8 cellular contexts compared by ENCODE assay signal in the genomic region with DNA sequence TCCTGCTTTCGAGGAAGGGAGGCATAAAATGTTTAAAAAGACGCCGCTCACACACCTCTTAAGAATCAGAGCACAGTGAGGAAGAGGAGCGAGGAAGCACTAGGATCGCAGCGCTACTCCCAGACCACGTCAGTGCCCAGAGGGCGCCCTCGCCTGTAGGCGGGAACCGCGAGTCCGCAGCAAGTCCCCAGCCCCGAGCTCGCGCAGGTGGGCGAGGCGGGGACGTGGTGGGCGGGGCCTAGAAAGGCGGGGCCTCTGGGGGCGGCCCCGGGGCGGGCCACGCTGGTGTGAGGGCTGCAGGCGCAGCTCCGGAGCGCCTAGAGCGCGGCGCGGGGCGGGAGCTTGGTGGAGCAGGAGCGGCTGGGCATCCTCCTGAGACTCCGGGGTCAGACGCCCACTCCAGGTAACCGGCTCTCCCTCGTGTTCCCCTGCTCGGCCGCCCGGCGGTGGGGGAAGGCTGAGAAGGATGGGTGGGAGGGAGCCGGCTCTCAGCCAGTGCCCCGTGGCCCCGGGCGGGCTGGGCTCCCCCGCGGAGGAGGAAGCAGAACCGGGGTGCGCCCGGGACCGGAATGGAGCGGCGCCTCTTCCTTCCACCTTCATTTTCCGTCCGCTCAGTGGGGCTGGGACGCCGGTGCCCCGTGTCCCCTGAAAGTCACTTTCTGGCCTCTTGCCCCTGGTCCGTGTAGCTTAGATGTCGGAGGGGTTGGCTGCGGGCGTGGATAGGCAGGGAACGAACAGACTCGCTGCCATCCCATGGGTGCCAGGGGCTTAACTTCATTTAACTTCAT. TPM values are rescaled to one million over a fixed set of nuclear protein-coding genes. Genes with fewer than 3 reads are reported as not detected.
A peak's percentile ranks its signal among the peaks of the same experiment; 100 is the strongest.
DNase-seq lines count a peak whose midpoint lies in the region; ATAC-seq and TF ChIP-seq lines count a peak whose summit lies in the region.

A gene (plus strand): TSS at position 280 of the 788 bp plus-strand sequence. CDS start 43,200 bp downstream, outside the sequence.

- H3K36me3 ChIP-seq in BE2C: no peaks in the 10 kb centered on the region

- DNase-seq in BE2C (peak; percentile 91), NCI-H510A treated with DMSO at 0.1 percent for 48 hours (lab: John Stamatoyannopoulos, UW) (peak; percentile 79), coronary artery (ENCODE audit: low spot score) (peak; percentile 77), left lobe of liver (ENCODE audit: low spot score) (peak; percentile 70)
- peak; percentile 93 for DNase-seq in activated CD4-positive, alpha-beta T cell treated with anti-CD3 and anti-CD28 coated beads for 48 hours
- peak; percentile 83 for DNase-seq in stimulated activated CD4-positive, alpha-beta T cell treated with anti-CD3 and anti-CD28 coated beads, Interleukin-2, amount 100 ng/mL, for 4 hours (ENCODE audit: low read depth)

- peak; percentile 81 for TF ChIP-seq POLR2A in GM19193 (IDR thresholded peaks at IDR 0.05; ENCODE audit: extremely low read depth, insufficient read depth, insufficient read length)

- H3K4me3 ChIP-seq in BE2C (ENCODE audit: low read depth, low read length) (peak within 1 kb of the TSS; percentile 61), coronary artery (peak within 1 kb of the TSS; percentile 75)

- peak; percentile 66 for ATAC-seq in HG03378 (IDR thresholded peaks at IDR 0.05; ENCODE audit: unreplicated experiment)
- ATAC-seq in left lobe of liver: peak; percentile 91

- H3K9me3 ChIP-seq in BE2C: no peaks in the 10 kb centered on the region

- H3K4me1 ChIP-seq in BE2C: peaks cover 6% of the 10 kb centered on the region

- H3K27me3 ChIP-seq in BE2C: peaks cover 19% of the 10 kb centered on the region

- H3K27ac ChIP-seq in coronary artery: peak within 1 kb of the TSS in 1 of 2 donors; percentile 29

- TF ChIP-seq CTCF in BE2C (IDR thresholded peaks at IDR 0.05; ENCODE audit: low read depth, low read length) (peak; percentile 45), coronary artery (IDR thresholded peaks at IDR 0.05) (no peak)

RNA-seq across cellular contexts. Expression of the gene that starts here (rescaled TPM):
- polyA plus RNA-seq in BE2C (2012; ENCODE audit: insufficient read depth, insufficient read length, low read depth): 0.11 TPM
- total RNA-seq in left lobe of liver: 1.9 TPM
